ENCODE assay signal across 1 cellular context in genomic region chr12:80756875-80757274, GRCh38.
TF ChIP-seq lines count a peak whose summit lies in the region.

No MANE protein-coding gene starts in this region.

TF ChIP-seq in IMR-90, 13 proteins besides CTCF, POLR2A, EP300 and RAD21 (continued from another document):
- TF ChIP-seq ELK1 (IDR thresholded peaks at IDR 0.05; ENCODE audit: borderline replicate concordance, low read depth, low read length) (no peak), SMC3 (IDR thresholded peaks at IDR 0.05; ENCODE audit: low read depth, low read length) (no peak), NFE2L2 (IDR thresholded peaks at IDR 0.05; ENCODE audit: low read depth, low read length) (no peak), CEBPB (IDR thresholded peaks at IDR 0.05; ENCODE audit: low read depth, low read length) (no peak), RFX5 (IDR thresholded peaks at IDR 0.05; ENCODE audit: low read depth, low read length) (no peak), RCOR1 (IDR thresholded peaks at IDR 0.05; ENCODE audit: insufficient replicate concordance, low read length) (no peak), USF2 (IDR thresholded peaks at IDR 0.05; ENCODE audit: low read depth, low read length) (no peak), MAFK (IDR thresholded peaks at IDR 0.05; ENCODE audit: low read depth, low read length) (no peak)
